ENCODE assay signal across 1 cellular context in the genomic region with DNA sequence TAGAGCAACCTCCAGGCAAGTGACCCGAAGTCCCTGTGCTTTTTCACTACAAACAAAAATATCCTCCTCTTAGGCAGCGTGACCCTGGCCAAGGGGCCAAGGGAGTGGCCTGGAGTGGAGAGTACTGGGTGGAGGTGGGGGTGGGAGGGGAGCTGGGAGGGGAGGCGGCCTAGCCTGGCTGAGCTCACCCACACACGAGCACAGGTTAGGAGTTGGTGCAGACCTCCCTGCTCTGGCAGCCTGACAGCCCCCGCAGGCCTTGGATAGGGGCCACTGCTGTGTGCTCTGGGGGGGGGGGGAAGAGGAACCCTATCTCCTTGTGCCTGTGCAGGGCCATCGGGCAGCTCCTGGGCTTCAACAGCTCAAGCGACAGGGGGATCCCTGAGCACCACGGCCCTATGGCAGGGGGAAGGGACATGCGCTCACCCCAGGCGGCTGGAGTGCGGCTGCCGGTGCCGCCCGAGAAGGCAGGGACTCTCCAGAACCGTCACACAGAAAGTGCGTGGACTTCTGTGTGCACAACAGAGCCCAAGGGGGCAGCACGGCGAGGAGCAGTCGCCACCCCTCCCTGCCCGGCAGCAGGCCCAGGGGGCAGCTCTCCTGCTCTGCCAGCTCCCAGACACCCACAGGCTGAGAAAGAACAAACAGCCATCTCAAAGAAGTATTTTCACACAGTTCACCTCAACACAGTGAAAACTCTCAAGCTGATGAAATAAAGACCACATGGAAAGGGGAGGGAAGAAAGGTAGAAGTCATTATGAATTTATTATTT.
TF ChIP-seq lines count a peak whose summit lies in the region.

No MANE protein-coding gene starts in this region.

TF ChIP-seq in HepG2, 621 proteins besides CTCF, POLR2A, EP300 and RAD21 (continued from another document and continues in another):
- TF ChIP-seq, protein P1, sequence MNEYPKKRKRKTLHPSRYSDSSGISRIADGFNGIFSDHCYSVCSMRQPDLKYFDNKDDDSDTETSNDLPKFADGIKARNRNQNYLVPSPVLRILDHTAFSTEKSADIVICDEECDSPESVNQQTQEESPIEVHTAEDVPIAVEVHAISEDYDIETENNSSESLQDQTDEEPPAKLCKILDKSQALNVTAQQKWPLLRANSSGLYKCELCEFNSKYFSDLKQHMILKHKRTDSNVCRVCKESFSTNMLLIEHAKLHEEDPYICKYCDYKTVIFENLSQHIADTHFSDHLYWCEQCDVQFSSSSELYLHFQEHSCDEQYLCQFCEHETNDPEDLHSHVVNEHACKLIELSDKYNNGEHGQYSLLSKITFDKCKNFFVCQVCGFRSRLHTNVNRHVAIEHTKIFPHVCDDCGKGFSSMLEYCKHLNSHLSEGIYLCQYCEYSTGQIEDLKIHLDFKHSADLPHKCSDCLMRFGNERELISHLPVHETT (CRISPR knock-in tag; conservative IDR thresholded peaks at IDR 0.05) = no peak
- TF ChIP-seq, protein P2, sequence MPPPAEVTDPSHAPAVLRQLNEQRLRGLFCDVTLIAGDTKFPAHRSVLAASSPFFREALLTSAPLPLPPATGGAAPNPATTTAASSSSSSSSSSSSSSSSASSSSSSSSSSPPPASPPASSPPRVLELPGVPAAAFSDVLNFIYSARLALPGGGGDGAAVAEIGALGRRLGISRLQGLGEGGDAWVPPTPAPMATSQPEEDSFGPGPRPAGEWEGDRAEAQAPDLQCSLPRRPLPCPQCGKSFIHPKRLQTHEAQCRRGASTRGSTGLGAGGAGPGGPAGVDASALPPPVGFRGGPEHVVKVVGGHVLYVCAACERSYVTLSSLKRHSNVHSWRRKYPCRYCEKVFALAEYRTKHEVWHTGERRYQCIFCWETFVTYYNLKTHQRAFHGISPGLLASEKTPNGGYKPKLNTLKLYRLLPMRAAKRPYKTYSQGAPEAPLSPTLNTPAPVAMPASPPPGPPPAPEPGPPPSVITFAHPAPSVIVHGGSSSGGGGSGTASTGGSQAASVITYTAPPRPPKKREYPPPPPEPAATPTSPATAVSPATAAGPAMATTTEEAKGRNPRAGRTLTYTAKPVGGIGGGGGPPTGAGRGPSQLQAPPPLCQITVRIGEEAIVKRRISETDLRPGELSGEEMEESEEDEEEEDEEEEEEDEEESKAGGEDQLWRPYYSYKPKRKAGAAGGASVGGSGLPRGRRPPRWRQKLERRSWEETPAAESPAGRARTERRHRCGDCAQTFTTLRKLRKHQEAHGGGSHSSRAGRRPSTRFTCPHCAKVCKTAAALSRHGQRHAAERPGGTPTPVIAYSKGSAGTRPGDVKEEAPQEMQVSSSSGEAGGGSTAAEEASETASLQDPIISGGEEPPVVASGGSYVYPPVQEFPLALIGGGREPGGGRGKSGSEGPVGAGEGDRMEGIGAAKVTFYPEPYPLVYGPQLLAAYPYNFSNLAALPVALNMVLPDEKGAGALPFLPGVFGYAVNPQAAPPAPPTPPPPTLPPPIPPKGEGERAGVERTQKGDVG (CRISPR knock-in tag; IDR thresholded peaks at IDR 0.05; ENCODE audit: borderline replicate concordance) = no peak
- TF ChIP-seq AGO1 (IDR thresholded peaks at IDR 0.05; ENCODE audit: low read depth, low read length, poor library complexity, severe bottlenecking) = peak; percentile 97
- TF ChIP-seq, protein P3, sequence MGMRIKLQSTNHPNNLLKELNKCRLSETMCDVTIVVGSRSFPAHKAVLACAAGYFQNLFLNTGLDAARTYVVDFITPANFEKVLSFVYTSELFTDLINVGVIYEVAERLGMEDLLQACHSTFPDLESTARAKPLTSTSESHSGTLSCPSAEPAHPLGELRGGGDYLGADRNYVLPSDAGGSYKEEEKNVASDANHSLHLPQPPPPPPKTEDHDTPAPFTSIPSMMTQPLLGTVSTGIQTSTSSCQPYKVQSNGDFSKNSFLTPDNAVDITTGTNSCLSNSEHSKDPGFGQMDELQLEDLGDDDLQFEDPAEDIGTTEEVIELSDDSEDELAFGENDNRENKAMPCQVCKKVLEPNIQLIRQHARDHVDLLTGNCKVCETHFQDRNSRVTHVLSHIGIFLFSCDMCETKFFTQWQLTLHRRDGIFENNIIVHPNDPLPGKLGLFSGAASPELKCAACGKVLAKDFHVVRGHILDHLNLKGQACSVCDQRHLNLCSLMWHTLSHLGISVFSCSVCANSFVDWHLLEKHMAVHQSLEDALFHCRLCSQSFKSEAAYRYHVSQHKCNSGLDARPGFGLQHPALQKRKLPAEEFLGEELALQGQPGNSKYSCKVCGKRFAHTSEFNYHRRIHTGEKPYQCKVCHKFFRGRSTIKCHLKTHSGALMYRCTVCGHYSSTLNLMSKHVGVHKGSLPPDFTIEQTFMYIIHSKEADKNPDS (CRISPR knock-in tag; IDR thresholded peaks at IDR 0.05) = peak; percentile 73; the same call in 1 of the 2 replicates
- no peak for TF ChIP-seq HMGA1 (CRISPR knock-in tag; conservative IDR thresholded peaks at IDR 0.05)
- peak; percentile 27 for TF ChIP-seq ZNF724P (CRISPR knock-in tag; IDR thresholded peaks at IDR 0.05; ENCODE audit: borderline replicate concordance)
- 0 out of 2 replicates have a peak, but pooled peaks have one; percentile 28 for TF ChIP-seq MAF1 (CRISPR knock-in tag; IDR thresholded peaks at IDR 0.05; ENCODE audit: borderline replicate concordance)
- peak; percentile 8; the same call in 1 of the 2 replicates for TF ChIP-seq ZNF672 (CRISPR knock-in tag; IDR thresholded peaks at IDR 0.05)
- peak; percentile 21 for TF ChIP-seq ZNF430 (CRISPR knock-in tag; IDR thresholded peaks at IDR 0.05)
- TF ChIP-seq U2AF1 (optimal IDR thresholded peaks at IDR 0.05; ENCODE audit: low read depth, low read length) = no peak
- TF ChIP-seq SALL2 (CRISPR knock-in tag; IDR thresholded peaks at IDR 0.05) = no peak
- TF ChIP-seq ZFY (CRISPR knock-in tag; IDR thresholded peaks at IDR 0.05) = peak; percentile 1; the same call in 1 of the 2 replicates
- TF ChIP-seq ZNF121 (CRISPR knock-in tag; IDR thresholded peaks at IDR 0.05) = 0 out of 2 replicates have a peak, but pooled peaks have one; percentile 8
- TF ChIP-seq ZFP1 (CRISPR knock-in tag; IDR thresholded peaks at IDR 0.05) = no peak; the same call in none of the 2 replicates
- TF ChIP-seq, protein P4, sequence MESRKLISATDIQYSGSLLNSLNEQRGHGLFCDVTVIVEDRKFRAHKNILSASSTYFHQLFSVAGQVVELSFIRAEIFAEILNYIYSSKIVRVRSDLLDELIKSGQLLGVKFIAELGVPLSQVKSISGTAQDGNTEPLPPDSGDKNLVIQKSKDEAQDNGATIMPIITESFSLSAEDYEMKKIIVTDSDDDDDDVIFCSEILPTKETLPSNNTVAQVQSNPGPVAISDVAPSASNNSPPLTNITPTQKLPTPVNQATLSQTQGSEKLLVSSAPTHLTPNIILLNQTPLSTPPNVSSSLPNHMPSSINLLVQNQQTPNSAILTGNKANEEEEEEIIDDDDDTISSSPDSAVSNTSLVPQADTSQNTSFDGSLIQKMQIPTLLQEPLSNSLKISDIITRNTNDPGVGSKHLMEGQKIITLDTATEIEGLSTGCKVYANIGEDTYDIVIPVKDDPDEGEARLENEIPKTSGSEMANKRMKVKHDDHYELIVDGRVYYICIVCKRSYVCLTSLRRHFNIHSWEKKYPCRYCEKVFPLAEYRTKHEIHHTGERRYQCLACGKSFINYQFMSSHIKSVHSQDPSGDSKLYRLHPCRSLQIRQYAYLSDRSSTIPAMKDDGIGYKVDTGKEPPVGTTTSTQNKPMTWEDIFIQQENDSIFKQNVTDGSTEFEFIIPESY (CRISPR knock-in tag; IDR thresholded peaks at IDR 0.05) = peak; percentile 44; the same call in 1 of the 2 replicates
- TF ChIP-seq TCF7L2 (IDR thresholded peaks at IDR 0.05; ENCODE audit: low read depth, low read length) = no peak
- no peak for TF ChIP-seq ARNT (IDR thresholded peaks at IDR 0.05)
- 0 out of 2 replicates have a peak, but pooled peaks have one; percentile 1 for TF ChIP-seq ZNF317 (CRISPR knock-in tag; IDR thresholded peaks at IDR 0.05)
- TF ChIP-seq ETV6 (CRISPR knock-in tag; conservative IDR thresholded peaks at IDR 0.05) = peak; percentile 43; the same call in 1 of the 2 replicates
- TF ChIP-seq, protein P5, sequence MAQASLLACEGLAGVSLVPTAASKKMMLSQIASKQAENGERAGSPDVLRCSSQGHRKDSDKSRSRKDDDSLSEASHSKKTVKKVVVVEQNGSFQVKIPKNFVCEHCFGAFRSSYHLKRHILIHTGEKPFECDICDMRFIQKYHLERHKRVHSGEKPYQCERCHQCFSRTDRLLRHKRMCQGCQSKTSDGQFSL (CRISPR knock-in tag; IDR thresholded peaks at IDR 0.05) = peak; percentile 92
- no peak for TF ChIP-seq ZKSCAN8 (CRISPR knock-in tag; IDR thresholded peaks at IDR 0.05; ENCODE audit: borderline replicate concordance)
- no peak for TF ChIP-seq NRL (CRISPR knock-in tag; IDR thresholded peaks at IDR 0.05; ENCODE audit: borderline replicate concordance)
- TF ChIP-seq MXD4 (CRISPR knock-in tag; IDR thresholded peaks at IDR 0.05) = peak; percentile 26; the same call in 1 of the 2 replicates
- TF ChIP-seq, protein P6, sequence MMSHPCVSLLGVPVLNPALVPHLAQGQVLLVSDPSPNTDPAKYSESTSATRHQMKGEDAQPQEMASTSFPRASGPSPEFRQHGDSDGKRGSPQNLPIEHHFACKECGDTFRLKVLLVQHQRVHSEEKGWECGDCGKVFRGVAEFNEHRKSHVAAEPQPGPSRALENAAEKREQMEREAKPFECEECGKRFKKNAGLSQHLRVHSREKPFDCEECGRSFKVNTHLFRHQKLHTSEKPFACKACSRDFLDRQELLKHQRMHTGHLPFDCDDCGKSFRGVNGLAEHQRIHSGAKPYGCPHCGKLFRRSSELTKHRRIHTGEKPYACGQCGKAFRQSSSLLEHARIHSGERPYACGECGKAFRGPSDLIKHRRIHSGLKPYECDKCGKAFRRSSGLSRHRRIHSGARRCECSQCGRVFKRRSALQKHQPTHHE (CRISPR knock-in tag; IDR thresholded peaks at IDR 0.05; ENCODE audit: borderline replicate concordance) = peak; percentile 37; the same call in 1 of the 2 replicates
- no peak for TF ChIP-seq SMARCE1 (IDR thresholded peaks at IDR 0.05; ENCODE audit: borderline replicate concordance)
- no peak for TF ChIP-seq ZBTB7A (CRISPR knock-in tag; IDR thresholded peaks at IDR 0.05)
- TF ChIP-seq POLR2G (IDR thresholded peaks at IDR 0.05; ENCODE audit: low read depth, low read length) = peak; percentile 73
- 0 out of 2 replicates have a peak, but pooled peaks have one; percentile 24 for TF ChIP-seq ZNF598 (CRISPR knock-in tag; IDR thresholded peaks at IDR 0.05; ENCODE audit: borderline replicate concordance)
- TF ChIP-seq SOX13 (IDR thresholded peaks at IDR 0.05) = no peak
- peak in 1 of 2 experiments; percentile 8; a peak in 1 of 4 replicates for TF ChIP-seq SOX13 (CRISPR knock-in tag; conservative IDR thresholded peaks at IDR 0.05 in 1 of 2, IDR thresholded peaks at IDR 0.05 in 1 of 2)
- TF ChIP-seq ZNF136 (CRISPR knock-in tag; IDR thresholded peaks at IDR 0.05; ENCODE audit: low read depth) = 0 out of 2 replicates have a peak, but pooled peaks have one; percentile 7
- TF ChIP-seq, protein P7, sequence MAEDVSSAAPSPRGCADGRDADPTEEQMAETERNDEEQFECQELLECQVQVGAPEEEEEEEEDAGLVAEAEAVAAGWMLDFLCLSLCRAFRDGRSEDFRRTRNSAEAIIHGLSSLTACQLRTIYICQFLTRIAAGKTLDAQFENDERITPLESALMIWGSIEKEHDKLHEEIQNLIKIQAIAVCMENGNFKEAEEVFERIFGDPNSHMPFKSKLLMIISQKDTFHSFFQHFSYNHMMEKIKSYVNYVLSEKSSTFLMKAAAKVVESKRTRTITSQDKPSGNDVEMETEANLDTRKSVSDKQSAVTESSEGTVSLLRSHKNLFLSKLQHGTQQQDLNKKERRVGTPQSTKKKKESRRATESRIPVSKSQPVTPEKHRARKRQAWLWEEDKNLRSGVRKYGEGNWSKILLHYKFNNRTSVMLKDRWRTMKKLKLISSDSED (CRISPR knock-in tag; IDR thresholded peaks at IDR 0.05) = 0 out of 2 replicates have a peak, but pooled peaks have one; percentile 63
- TF ChIP-seq NCOR1 (IDR thresholded peaks at IDR 0.05; ENCODE audit: borderline replicate concordance, low read length) = no peak
- TF ChIP-seq THAP11 (CRISPR knock-in tag; IDR thresholded peaks at IDR 0.05) = 0 out of 2 replicates have a peak, but pooled peaks have one; percentile 23
- TF ChIP-seq, protein P8, sequence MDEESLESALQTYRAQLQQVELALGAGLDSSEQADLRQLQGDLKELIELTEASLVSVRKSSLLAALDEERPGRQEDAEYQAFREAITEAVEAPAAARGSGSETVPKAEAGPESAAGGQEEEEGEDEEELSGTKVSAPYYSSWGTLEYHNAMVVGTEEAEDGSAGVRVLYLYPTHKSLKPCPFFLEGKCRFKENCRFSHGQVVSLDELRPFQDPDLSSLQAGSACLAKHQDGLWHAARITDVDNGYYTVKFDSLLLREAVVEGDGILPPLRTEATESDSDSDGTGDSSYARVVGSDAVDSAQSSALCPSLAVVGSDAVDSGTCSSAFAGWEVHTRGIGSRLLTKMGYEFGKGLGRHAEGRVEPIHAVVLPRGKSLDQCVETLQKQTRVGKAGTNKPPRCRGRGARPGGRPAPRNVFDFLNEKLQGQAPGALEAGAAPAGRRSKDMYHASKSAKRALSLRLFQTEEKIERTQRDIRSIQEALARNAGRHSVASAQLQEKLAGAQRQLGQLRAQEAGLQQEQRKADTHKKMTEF (CRISPR knock-in tag; IDR thresholded peaks at IDR 0.05) = peak; percentile 13; the same call in 1 of the 2 replicates
- no peak for TF ChIP-seq SMARCC2 (IDR thresholded peaks at IDR 0.05)
- peak; percentile 88; the same call in 1 of the 2 replicates for TF ChIP-seq FIP1L1 (IDR thresholded peaks at IDR 0.05; ENCODE audit: borderline replicate concordance, insufficient read depth, low read depth, low read length)
- peak; percentile 85 for TF ChIP-seq HNRNPK (IDR thresholded peaks at IDR 0.05; ENCODE audit: low read depth, low read length, poor library complexity, severe bottlenecking)
- TF ChIP-seq ZNF337 (CRISPR knock-in tag; IDR thresholded peaks at IDR 0.05; ENCODE audit: borderline replicate concordance, low read depth) = no peak
- TF ChIP-seq AGO2 (optimal IDR thresholded peaks at IDR 0.05; ENCODE audit: low read depth, low read length) = peak; percentile 67
- peak; percentile 74 for TF ChIP-seq ZFP90 (CRISPR knock-in tag; IDR thresholded peaks at IDR 0.05; ENCODE audit: borderline replicate concordance)
- TF ChIP-seq ZSCAN21 (CRISPR knock-in tag; IDR thresholded peaks at IDR 0.05; ENCODE audit: borderline replicate concordance) = no peak; the same call in 1 of the 2 replicates
- peak; percentile 24; the same call in 1 of the 2 replicates for TF ChIP-seq BCL6 (CRISPR knock-in tag; IDR thresholded peaks at IDR 0.05)
- TF ChIP-seq, protein P9, sequence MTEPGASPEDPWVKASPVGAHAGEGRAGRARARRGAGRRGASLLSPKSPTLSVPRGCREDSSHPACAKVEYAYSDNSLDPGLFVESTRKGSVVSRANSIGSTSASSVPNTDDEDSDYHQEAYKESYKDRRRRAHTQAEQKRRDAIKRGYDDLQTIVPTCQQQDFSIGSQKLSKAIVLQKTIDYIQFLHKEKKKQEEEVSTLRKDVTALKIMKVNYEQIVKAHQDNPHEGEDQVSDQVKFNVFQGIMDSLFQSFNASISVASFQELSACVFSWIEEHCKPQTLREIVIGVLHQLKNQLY (CRISPR knock-in tag; IDR thresholded peaks at IDR 0.05) = peak; percentile 27; the same call in 1 of the 2 replicates
- no peak for TF ChIP-seq MED8 (CRISPR knock-in tag; IDR thresholded peaks at IDR 0.05; ENCODE audit: insufficient replicate concordance)
- TF ChIP-seq, protein P10, sequence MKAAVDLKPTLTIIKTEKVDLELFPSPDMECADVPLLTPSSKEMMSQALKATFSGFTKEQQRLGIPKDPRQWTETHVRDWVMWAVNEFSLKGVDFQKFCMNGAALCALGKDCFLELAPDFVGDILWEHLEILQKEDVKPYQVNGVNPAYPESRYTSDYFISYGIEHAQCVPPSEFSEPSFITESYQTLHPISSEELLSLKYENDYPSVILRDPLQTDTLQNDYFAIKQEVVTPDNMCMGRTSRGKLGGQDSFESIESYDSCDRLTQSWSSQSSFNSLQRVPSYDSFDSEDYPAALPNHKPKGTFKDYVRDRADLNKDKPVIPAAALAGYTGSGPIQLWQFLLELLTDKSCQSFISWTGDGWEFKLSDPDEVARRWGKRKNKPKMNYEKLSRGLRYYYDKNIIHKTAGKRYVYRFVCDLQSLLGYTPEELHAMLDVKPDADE (CRISPR knock-in tag; IDR thresholded peaks at IDR 0.05) = 0 out of 2 replicates have a peak, but pooled peaks have one; percentile 31
